27 cellular contexts compared by ENCODE assay signal in genomic region chr6:44856495-44856878, GRCh38.
DNase-seq lines count a peak whose midpoint lies in the region; ATAC-seq lines count a peak whose summit lies in the region.
"Had no signal": no experiment of that assay in that cellular context is flagged by ENCODE, and none has a peak within 500 bp of the region (broad histone marks: within the 10 kb centered on the region; RNA-seq: fewer than 3 reads in every experiment).

No MANE protein-coding gene starts in this region.

- H3K9me3 ChIP-seq in mesenchymal stem cell (ENCODE audit: control insufficient read depth, low read length): no peaks in the 10 kb centered on the region
- H3K9me3 ChIP-seq: ascending aorta, esophagus muscularis mucosa, tibial artery had no signal

- H2BK15ac ChIP-seq in mesenchymal stem cell (ENCODE audit: low read depth, poor library complexity, severe bottlenecking): no peak overlapping the region

- no peak overlapping the region for H3K4ac ChIP-seq in mesenchymal stem cell (ENCODE audit: low read depth in 1 of 2, low read length in 2 of 2)

- H3K14ac ChIP-seq in mesenchymal stem cell (ENCODE audit: low read length in 2 of 2): no peak overlapping the region

- H2BK5ac ChIP-seq in mesenchymal stem cell (ENCODE audit: low read depth, low read length, poor library complexity, severe bottlenecking): no peak overlapping the region

- H3K36me3 ChIP-seq in ACC112 (ENCODE audit: insufficient read depth, low read length): no peaks in the 10 kb centered on the region
- H3K36me3 ChIP-seq in mesenchymal stem cell (ENCODE audit: control insufficient read depth in 1 of 2, insufficient read depth in 2 of 2, low read depth in 1 of 2, low read length in 2 of 2): no peaks in the 10 kb centered on the region
- H3K36me3 ChIP-seq: ascending aorta, esophagus muscularis mucosa, tibial artery had no signal

- H3K4me3 ChIP-seq in ACC112 (ENCODE audit: low read depth, low read length) (peak overlapping the region; percentile 30; the same call in 1 of the 2 replicates), mesenchymal stem cell (ENCODE audit: insufficient read depth in 1 of 2, low read depth in 1 of 2, low read length in 2 of 2) (peak overlapping the region in 1 of 2 experiments; percentile 34)
- H3K4me3 ChIP-seq: ascending aorta, esophagus muscularis mucosa, K562, tibial artery had no signal

- ATAC-seq in Right ventricle myocardium superior (ENCODE audit: poor library complexity): no peak
- no peak for ATAC-seq in activated naive CD4-positive, alpha-beta T cell treated with anti-CD3 and anti-CD28 coated beads, Interleukin-2, amount 50 U/mL, for 72 hours
- ATAC-seq: activated T-helper 17 cell treated with anti-CD3 and anti-CD28 coated beads, Interleukin-2, amount 50 U/mL, for 72 hours; K562; naive thymus-derived CD4-positive, alpha-beta T cell; SK-N-SH treated with all-trans-retinoic acid at 6 μM for 48 hours; T-helper 17 cell had no signal

- DNase-seq in EH (ENCODE audit: low read depth) (peak; percentile 20), amniotic epithelial cell (ENCODE audit: low read depth) (peak; percentile 59), mesenchymal stem cell (peak; percentile 44), NCI-H774 (lab: John Stamatoyannopoulos, UW) (no peak), Right ventricle myocardium superior (no peak)
- DNase-seq in activated naive CD4-positive, alpha-beta T cell treated with anti-CD3 and anti-CD28 coated beads, Interleukin-2, amount 50 U/mL, for 72 hours (ENCODE audit: low spot score in 2 of 2): no peak
- DNase-seq: activated CD4-positive, alpha-beta memory T cell treated with anti-CD3 and anti-CD28 coated beads, Interleukin-2, amount 10 ng/mL, durations not matched to agents 7 days and 5 days; activated CD4-positive, alpha-beta T cell treated with anti-CD3 and anti-CD28 coated beads for 1 hour; activated naive CD4-positive, alpha-beta T cell treated with anti-CD3 and anti-CD28 coated beads, Interleukin-2, amount 50 U/mL, for 16 hours; central memory CD4-positive, alpha-beta T cell; left ventricle myocardium superior; MM.1S; naive thymus-derived CD4-positive, alpha-beta T cell; NCI-H2081; NCI-H345; small intestine; stimulated activated CD4-positive, alpha-beta T cell treated with anti-CD3 and anti-CD28 coated beads, Interleukin-2, amount 100 ng/mL, for 24 hours; T-helper 17 cell; tibial artery had no signal

- no peak overlapping the region for H3K23ac ChIP-seq in mesenchymal stem cell (ENCODE audit: low read length in 2 of 2)

- H3K27ac ChIP-seq in ACC112 (ENCODE audit: low read depth, low read length) (no peak overlapping the region), mesenchymal stem cell (ENCODE audit: low read length, poor library complexity, severe bottlenecking) (no peak overlapping the region)
- H3K27ac ChIP-seq: ascending aorta, tibial artery had no signal

- H2AFZ ChIP-seq in ACC112 (ENCODE audit: low read length, unreplicated experiment) (no peak overlapping the region), mesenchymal stem cell (ENCODE audit: low read depth, low read length) (no peak overlapping the region)

- H2AK5ac ChIP-seq in mesenchymal stem cell (ENCODE audit: low read length, severe bottlenecking): no peak overlapping the region

- no peak overlapping the region for H2BK12ac ChIP-seq in mesenchymal stem cell (ENCODE audit: low read length in 2 of 2)

- no peaks in the 10 kb centered on the region for H3K36me3 Mint-ChIP-seq in activated naive CD4-positive, alpha-beta T cell treated with anti-CD3 and anti-CD28 coated beads, Interleukin-2, amount 50 U/mL, for 72 hours
- H3K36me3 Mint-ChIP-seq: mesothelial cell of epicardium had no signal

- no peak overlapping the region for H3K18ac ChIP-seq in mesenchymal stem cell (ENCODE audit: low read depth in 1 of 2, low read length in 2 of 2)

- H3K4me1 ChIP-seq in ACC112 (ENCODE audit: control insufficient read depth, insufficient read depth, low read length, unreplicated experiment) (peaks cover 11% of the 10 kb centered on the region), mesenchymal stem cell (ENCODE audit: control insufficient read depth, insufficient read depth, low read depth, low read length) (no peaks in the 10 kb centered on the region)
- H3K4me1 ChIP-seq: ascending aorta had no signal

- H3K4me2 ChIP-seq in mesenchymal stem cell (ENCODE audit: low read length, poor library complexity, severe bottlenecking): no peak overlapping the region

- intact Hi-C loops in Right ventricle myocardium superior (cut with DNase I): no loop called here

- H4K8ac ChIP-seq in mesenchymal stem cell (ENCODE audit: low read length): no peak overlapping the region

- H3K9me3 Mint-ChIP-seq in activated naive CD4-positive, alpha-beta T cell treated with anti-CD3 and anti-CD28 coated beads, Interleukin-2, amount 50 U/mL, for 72 hours: no peaks in the 10 kb centered on the region
- H3K9me3 Mint-ChIP-seq: activated CD4-positive, alpha-beta memory T cell treated with anti-CD3 and anti-CD28 coated beads, Interleukin-2, amount 10 ng/mL, durations not matched to agents 7 days and 5 days; activated T-helper 17 cell treated with anti-CD3 and anti-CD28 coated beads, Interleukin-2, amount 50 U/mL, for 72 hours; dendritic cell treated with granulocyte-macrophage colony-stimulating factor and Interleukin-4, amounts not matched to agents 40 ng/mL and 50 ng/mL, for 4 days; mesothelial cell of epicardium had no signal

- H3K79me1 ChIP-seq in mesenchymal stem cell (replicated peaks; ENCODE audit: low read length, poor library complexity, severe bottlenecking): no peaks in the 10 kb centered on the region

- H4K91ac ChIP-seq in mesenchymal stem cell (ENCODE audit: low read length): no peak overlapping the region

- no peaks in the 10 kb centered on the region for H3K27me3 ChIP-seq in ACC112 (ENCODE audit: insufficient read depth, low read length)
- no peaks in the 10 kb centered on the region for H3K27me3 ChIP-seq in mesenchymal stem cell (ENCODE audit: control insufficient read depth in 1 of 2, insufficient read depth in 1 of 2, low read length in 2 of 2)
- H3K27me3 ChIP-seq: ascending aorta, esophagus muscularis mucosa, tibial artery had no signal

- no peak overlapping the region for H2BK120ac ChIP-seq in mesenchymal stem cell (ENCODE audit: low read depth, low read length)

- no peaks in the 10 kb centered on the region for H3K79me2 ChIP-seq in ACC112 (ENCODE audit: control insufficient read depth, insufficient read depth, low read length, unreplicated experiment)

- no CpG with 5 or more reads among the region's 3 CpGs for WGBS in mesenchymal stem cell

- no peak overlapping the region for H3K27ac Mint-ChIP-seq in activated naive CD4-positive, alpha-beta T cell treated with anti-CD3 and anti-CD28 coated beads, Interleukin-2, amount 50 U/mL, for 72 hours
- H3K27ac Mint-ChIP-seq: activated CD4-positive, alpha-beta memory T cell treated with anti-CD3 and anti-CD28 coated beads, Interleukin-2, amount 10 ng/mL, durations not matched to agents 7 days and 5 days; dendritic cell treated with granulocyte-macrophage colony-stimulating factor and Interleukin-4, amounts not matched to agents 40 ng/mL and 50 ng/mL, for 4 days; T-helper 17 cell had no signal

- H3K9ac ChIP-seq in mesenchymal stem cell (ENCODE audit: low read length): peak overlapping the region; percentile 40

Comparison
In these comparisons a context has a peak if more than half of its experiments do, and no peak if none do; other contexts are left out.
1. DNase-seq: peak in EH (single experiment), amniotic epithelial cell (single experiment) and mesenchymal stem cell (single experiment); none in NCI-H774 (single experiment), Right ventricle myocardium superior (single experiment) and activated naive CD4-positive, alpha-beta T cell treated with anti-CD3 and anti-CD28 coated beads, Interleukin-2, amount 50 U/mL, for 72 hours (0 of 2).